Comparison of ENCODE assay signal across 16 cellular contexts in genomic region chr7:140601566-140602174, GRCh38. TPM values are rescaled to one million over a fixed set of nuclear protein-coding genes. Genes with fewer than 3 reads are reported as not detected.
A peak's percentile ranks its signal among the peaks of the same experiment; 100 is the strongest.
DNase-seq lines count a peak whose midpoint lies in the region; ATAC-seq, FAIRE-seq and TF ChIP-seq lines count a peak whose summit lies in the region.
"Had no signal": no experiment of that assay in that cellular context is flagged by ENCODE, and none has a peak within 500 bp of the region (broad histone marks: within the 10 kb centered on the region; RNA-seq: fewer than 3 reads in every experiment).

No MANE protein-coding gene starts in this region.

- H3K4ac ChIP-seq in neuronal stem cell (ENCODE audit: low read length) = no peak overlapping the region

- H3K4me2 ChIP-seq in neuronal stem cell (ENCODE audit: insufficient read depth, low read length, poor library complexity, severe bottlenecking) = no peak overlapping the region

- H3K4me3 ChIP-seq in liver (ENCODE audit: low read depth in 1 of 3, low read length in 3 of 3) = no peak overlapping the region
- no peak overlapping the region for H3K4me3 ChIP-seq in right lobe of liver
- no peak overlapping the region for H3K4me3 ChIP-seq in neuronal stem cell (ENCODE audit: low read length in 2 of 2)
- no peak overlapping the region for H3K4me3 ChIP-seq in kidney (ENCODE audit: low read length in 2 of 2)

- H3K9me3 Mint-ChIP-seq in endothelial cell (ENCODE audit: unreplicated experiment) = no peaks in the 10 kb centered on the region
- no peaks in the 10 kb centered on the region for H3K9me3 Mint-ChIP-seq in stimulated activated memory B cell treated with anti-CD40 and anti-IgM and Interleukin-4, amounts not matched to agents 10 μg/mL and 1 μg/mL and 100 μg/mL, for 72 hours

- no peak overlapping the region for H3K14ac ChIP-seq in neuronal stem cell (ENCODE audit: low read length)

- peak overlapping the region in 1 of 2 donors; percentile 31 for H3K27ac ChIP-seq in liver (ENCODE audit: low read depth in 1 of 2, low read length in 2 of 2)
- no peak overlapping the region for H3K27ac ChIP-seq in right lobe of liver
- peak overlapping the region; percentile 8 for H3K27ac ChIP-seq in neuronal stem cell (replicated peaks; ENCODE audit: low read length)
- no peak overlapping the region for H3K27ac ChIP-seq in kidney (ENCODE audit: low read depth in 2 of 2, low read length in 2 of 2)

- no peak overlapping the region for H2AFZ ChIP-seq in neuronal stem cell (ENCODE audit: low read length)

- peaks cover 16% of the 10 kb centered on the region for H3K36me3 Mint-ChIP-seq in endothelial cell (ENCODE audit: low read depth, unreplicated experiment)
- H3K36me3 Mint-ChIP-seq in stimulated activated memory B cell treated with anti-CD40 and anti-IgM and Interleukin-4, amounts not matched to agents 10 μg/mL and 1 μg/mL and 100 μg/mL, for 72 hours = no peaks in the 10 kb centered on the region

- peaks cover 3% of the 10 kb centered on the region for H3K79me1 ChIP-seq in neuronal stem cell (ENCODE audit: low read depth, low read length)

- peak overlapping the region; percentile 65 for H3K4me3 Mint-ChIP-seq in endothelial cell (ENCODE audit: unreplicated experiment)
- H3K4me3 Mint-ChIP-seq in stimulated activated memory B cell treated with anti-CD40 and anti-IgM and Interleukin-4, amounts not matched to agents 10 μg/mL and 1 μg/mL and 100 μg/mL, for 72 hours = no peak overlapping the region

- H3K4me1 ChIP-seq in liver (ENCODE audit: control insufficient read depth in 4 of 4, insufficient read depth in 4 of 4, low read length in 3 of 4) = peaks cover 0 to 3% (median 0%) of the 10 kb centered on the region in 4 donors
- H3K4me1 ChIP-seq in right lobe of liver = no peaks in the 10 kb centered on the region
- H3K4me1 ChIP-seq in neuronal stem cell (ENCODE audit: control insufficient read depth in 2 of 2, insufficient read depth in 1 of 2, low read depth in 1 of 2, low read length in 2 of 2) = peaks cover 0 to 5% of the 10 kb centered on the region in 2 donors
- no peaks in the 10 kb centered on the region for H3K4me1 ChIP-seq in kidney (ENCODE audit: control insufficient read depth in 1 of 2, insufficient read depth in 1 of 2, low read depth in 1 of 2, low read length in 2 of 2)

- WGBS in liver = 87% methylated on average over 21 of the region's 21 CpGs
- WGBS in right lobe of liver (ENCODE audit: insufficient coverage, low coverage, low lambda C conversion rate, missing lambda C conversion rate) = 72% methylated on average over 15 of the region's 21 CpGs
- no CpG with 5 or more reads among the region's 21 CpGs for WGBS in neuronal stem cell (ENCODE audit: extremely low coverage in 2 of 2, insufficient read length in 2 of 2, insufficient replicate concordance in 1 of 2), 2 donors

- H3K27me3 ChIP-seq in liver (ENCODE audit: control insufficient read depth in 4 of 4, insufficient read depth in 4 of 4, low read length in 3 of 4) (no peaks in the 10 kb centered on the region), right lobe of liver (no peaks in the 10 kb centered on the region), neuronal stem cell (ENCODE audit: control insufficient read depth in 3 of 3, insufficient read depth in 3 of 3, low read depth in 1 of 3, low read length in 3 of 3) (no peaks in the 10 kb centered on the region)

- no peak overlapping the region for H3K23ac ChIP-seq in neuronal stem cell (ENCODE audit: low read depth, low read length, poor library complexity)

- H3K9ac ChIP-seq in liver (ENCODE audit: low read depth in 1 of 2, low read length in 2 of 2) (no peak overlapping the region), neuronal stem cell (ENCODE audit: low read depth, low read length, poor library complexity) (no peak overlapping the region), kidney (ENCODE audit: low read length in 2 of 2) (no peak overlapping the region)

- no peak for ATAC-seq in right lobe of liver
- ATAC-seq in stimulated activated memory B cell treated with anti-CD40 and anti-IgM and Interleukin-4, amounts not matched to agents 10 μg/mL and 1 μg/mL and 100 μg/mL, for 72 hours = no peak

- FAIRE-seq in kidney (lab: Jason Lieb, UNC) = no peak
- FAIRE-seq: GM12892, GM18507 had no signal

- H2BK5ac ChIP-seq in neuronal stem cell (ENCODE audit: low read length) = no peak overlapping the region

- TF ChIP-seq RAD21 in liver (IDR thresholded peaks at IDR 0.05) = no peak

- no peak overlapping the region for H2BK120ac ChIP-seq in neuronal stem cell (ENCODE audit: low read depth, low read length)

- peaks cover 1% of the 10 kb centered on the region for H3K27me3 Mint-ChIP-seq in endothelial cell (ENCODE audit: unreplicated experiment)
- peaks cover 32% of the 10 kb centered on the region for H3K27me3 Mint-ChIP-seq in stimulated activated memory B cell treated with anti-CD40 and anti-IgM and Interleukin-4, amounts not matched to agents 10 μg/mL and 1 μg/mL and 100 μg/mL, for 72 hours

- intact Hi-C loops in right lobe of liver (cut with DNase I) (no loop called here), kidney (cut with DNase I) (no loop called here)

- H2AK5ac ChIP-seq in neuronal stem cell (ENCODE audit: low read depth, low read length) = no peak overlapping the region

- no peak overlapping the region for H3K27ac Mint-ChIP-seq in endothelial cell (ENCODE audit: unreplicated experiment)
- H3K27ac Mint-ChIP-seq in stimulated activated memory B cell treated with anti-CD40 and anti-IgM and Interleukin-4, amounts not matched to agents 10 μg/mL and 1 μg/mL and 100 μg/mL, for 72 hours = no peak overlapping the region

- no peak overlapping the region for H2BK15ac ChIP-seq in neuronal stem cell (ENCODE audit: low read length)

- no peak for TF ChIP-seq POLR2A in right lobe of liver (IDR thresholded peaks at IDR 0.05)

- no peak overlapping the region for H2BK12ac ChIP-seq in neuronal stem cell (ENCODE audit: low read length)

- H3K36me3 ChIP-seq in liver (ENCODE audit: control insufficient read depth in 4 of 4, insufficient read depth in 3 of 4, low read depth in 1 of 4, low read length in 3 of 4) = no peaks in the 10 kb centered on the region
- no peaks in the 10 kb centered on the region for H3K36me3 ChIP-seq in right lobe of liver
- H3K36me3 ChIP-seq in neuronal stem cell (replicated peaks in 1 of 2; ENCODE audit: control insufficient read depth in 2 of 2, insufficient read depth in 2 of 2, low read length in 2 of 2) = peaks cover 19 to 67% of the 10 kb centered on the region in 2 donors
- H3K36me3 ChIP-seq in kidney (ENCODE audit: control insufficient read depth in 1 of 2, insufficient read depth in 2 of 2, low read length in 2 of 2) = no peaks in the 10 kb centered on the region

- H3K18ac ChIP-seq in neuronal stem cell (ENCODE audit: low read length) = no peak overlapping the region

- H4K91ac ChIP-seq in neuronal stem cell (ENCODE audit: low read depth, low read length, poor library complexity) = no peak overlapping the region

- H3K9me3 ChIP-seq in liver (ENCODE audit: control insufficient read depth in 4 of 4, low read length in 3 of 4) = no peaks in the 10 kb centered on the region
- H3K9me3 ChIP-seq in right lobe of liver = no peaks in the 10 kb centered on the region
- no peaks in the 10 kb centered on the region for H3K9me3 ChIP-seq in neuronal stem cell (replicated peaks in 1 of 2; ENCODE audit: control insufficient read depth in 2 of 2, insufficient read depth in 1 of 2, low read depth in 1 of 2, low read length in 2 of 2)
- no peaks in the 10 kb centered on the region for H3K9me3 ChIP-seq in kidney (ENCODE audit: control insufficient read depth in 1 of 2, low read length in 2 of 2)

- peaks cover 3% of the 10 kb centered on the region for H3K4me1 Mint-ChIP-seq in endothelial cell (ENCODE audit: unreplicated experiment)
- H3K4me1 Mint-ChIP-seq in stimulated activated memory B cell treated with anti-CD40 and anti-IgM and Interleukin-4, amounts not matched to agents 10 μg/mL and 1 μg/mL and 100 μg/mL, for 72 hours = no peaks in the 10 kb centered on the region

- DNase-seq in right lobe of liver (no peak), endothelial cell (ENCODE audit: low spot score) (no peak), neuronal stem cell (ENCODE audit: low spot score) (no peak), kidney (no peak), T1000 (lab: John Stamatoyannopoulos, UW) (no peak)
- DNase-seq: C1 segment of cervical spinal cord, DMS79, GOT3, KG1, NCI-H1105 treated with DMSO at 0.1 percent for 48 hours, NCI-H1694 treated with DMSO at 0.1 percent for 48 hours, NCI-H510A treated with DMSO at 0.1 percent for 48 hours had no signal

- no peak overlapping the region for H4K8ac ChIP-seq in neuronal stem cell (ENCODE audit: low read depth, low read length)

- TF ChIP-seq CTCF in liver (IDR thresholded peaks at IDR 0.05; ENCODE audit: low read depth, low read length, missing input control) = no peak
- TF ChIP-seq CTCF in right lobe of liver (IDR thresholded peaks at IDR 0.05) = no peak
- no peak for TF ChIP-seq CTCF in endothelial cell (IDR thresholded peaks at IDR 0.05; ENCODE audit: unreplicated experiment)
- TF ChIP-seq CTCF in kidney (IDR thresholded peaks at IDR 0.05; ENCODE audit: borderline replicate concordance, extremely low read depth, insufficient read depth) = no peak

TF ChIP-seq in liver, 16 proteins besides CTCF, POLR2A, EP300 and RAD21:
- TF ChIP-seq FOXA1 (IDR thresholded peaks at IDR 0.05) = no peak
- TF ChIP-seq RXRA (IDR thresholded peaks at IDR 0.05) = peak; percentile 8 to 13

RNA-seq across cellular contexts. Expression of gene DENND2A, which starts 38.9 kb away (rescaled TPM):
- total RNA-seq in liver (1 to 10 TPM; 3.0 to 7.4 TPM), right lobe of liver (1 to 10 TPM; 1.4 to 3.6 (median 2.4) TPM), endothelial cell (ENCODE audit: unreplicated experiment) (41.0 TPM), kidney (18.0 TPM)
- polyA plus RNA-seq in liver (1 to 10 TPM; 1.2 to 1.6 TPM), kidney (ENCODE audit: insufficient read depth, low read depth, low replicate concordance) (6.5 TPM)
- 32.4 TPM for polyA plus RNA-seq in neuronal stem cell (2013, experiment 1 of 2)
- polyA plus RNA-seq in neuronal stem cell (2013, experiment 2 of 2) = 33.1 TPM
